Comparison of ENCODE assay signal across 11 cellular contexts in genomic region chr9:135098400-135099105, GRCh38. TPM values are rescaled to one million over a fixed set of nuclear protein-coding genes. Genes with fewer than 3 reads are reported as not detected.
DNase-seq lines count a peak whose midpoint lies in the region; ATAC-seq and TF ChIP-seq lines count a peak whose summit lies in the region.
"Had no signal": no experiment of that assay in that cellular context is flagged by ENCODE, and none has a peak within 500 bp of the region (broad histone marks: within the 10 kb centered on the region; RNA-seq: fewer than 3 reads in every experiment).

No MANE protein-coding gene starts in this region.

- TF ChIP-seq RAD21 in neural cell (conservative IDR thresholded peaks at IDR 0.05): no peak

- H3K9me2 ChIP-seq in neural cell (ENCODE audit: insufficient read depth, low read length): no peaks in the 10 kb centered on the region

- WGBS in endodermal cell (ENCODE audit: insufficient coverage in 1 of 2, insufficient read length in 1 of 2), 2 experiments: 75 to 77% methylated on average over 19 to 22 of the region's 22 CpGs

- H3K27ac ChIP-seq in endodermal cell (ENCODE audit: low read depth, low read length) (no peak overlapping the region), neural cell (ENCODE audit: low read length) (no peak overlapping the region)

- no peaks in the 10 kb centered on the region for H3K4me1 Mint-ChIP-seq in activated CD4-positive, alpha-beta T cell treated with anti-CD3 and anti-CD28 coated beads, Interleukin-2, amount 10 ng/mL, durations not matched to agents 24 days and 14 days
- H3K4me1 Mint-ChIP-seq in endodermal cell (peaks cover 20% of the 10 kb centered on the region), HFFc6 (ENCODE audit: low read depth) (no peaks in the 10 kb centered on the region)

- H2AFZ ChIP-seq in neural cell (ENCODE audit: low read depth, low read length): no peak overlapping the region

- H3K9me3 ChIP-seq in endodermal cell (ENCODE audit: control insufficient read depth, low read length) (no peaks in the 10 kb centered on the region), neural cell (ENCODE audit: low read length) (no peaks in the 10 kb centered on the region)
- H3K9me3 ChIP-seq: BE2C had no signal

- peaks cover 5% of the 10 kb centered on the region for H3K4me1 ChIP-seq in endodermal cell (ENCODE audit: control insufficient read depth, insufficient read depth, low read length)

- H3K4me2 ChIP-seq in neural cell (ENCODE audit: low read length): no peak overlapping the region

- no peaks in the 10 kb centered on the region for H3K36me3 Mint-ChIP-seq in activated CD4-positive, alpha-beta T cell treated with anti-CD3 and anti-CD28 coated beads, Interleukin-2, amount 10 ng/mL, durations not matched to agents 24 days and 14 days (ENCODE audit: low read depth)
- H3K36me3 Mint-ChIP-seq in endodermal cell (ENCODE audit: low read depth): peaks cover 11% of the 10 kb centered on the region
- no peaks in the 10 kb centered on the region for H3K36me3 Mint-ChIP-seq in HFFc6 (ENCODE audit: low read depth)

- DNase-seq in activated CD4-positive, alpha-beta T cell treated with anti-CD3 and anti-CD28 coated beads, Interleukin-2, amount 10 ng/mL, durations not matched to agents 24 days and 14 days: peak; percentile 75
- DNase-seq in activated CD4-positive, alpha-beta T cell treated with anti-CD3 and anti-CD28 coated beads, Interleukin-2, amount 50 U/mL, for 4 hours: no peak
- DNase-seq in NCI-H2171 treated with DMSO at 0.1 percent for 48 hours (lab: John Stamatoyannopoulos, UW) (peak; percentile 92), endodermal cell (peak; percentile 94), HFFc6 (no peak), NOMO-1 treated with dmso at 0.1 percent for 144 hours (lab: John Stamatoyannopoulos, UW; ENCODE audit: unreplicated experiment) (no peak)
- DNase-seq: BE2C, dorsolateral prefrontal cortex had no signal

- no peaks in the 10 kb centered on the region for H3K79me2 ChIP-seq in neural cell (replicated peaks; ENCODE audit: insufficient read depth, low read length)

- TF ChIP-seq EP300 in neural cell (conservative IDR thresholded peaks at IDR 0.05; ENCODE audit: poor library complexity, severe bottlenecking): no peak

- H3K9me3 Mint-ChIP-seq in activated CD4-positive, alpha-beta T cell treated with anti-CD3 and anti-CD28 coated beads, Interleukin-2, amount 10 ng/mL, durations not matched to agents 24 days and 14 days: no peaks in the 10 kb centered on the region
- H3K9me3 Mint-ChIP-seq in endodermal cell (no peaks in the 10 kb centered on the region), HFFc6 (no peaks in the 10 kb centered on the region)
- H3K9me3 Mint-ChIP-seq: activated T-helper 1 cell treated with anti-CD3 and anti-CD28 coated beads, Interleukin-12 subunit alpha, Interleukin-12 subunit beta, Interleukin-2, Interleukin-4 antibody, amounts not matched to agents 30 ng/mL and 10 ng/mL and 1 ng/mL, durations not matched to agents 14 hours and 24 hours and 36 hours had no signal

- H3K4me3 ChIP-seq in endodermal cell (ENCODE audit: low read length): no peak overlapping the region
- H3K4me3 ChIP-seq in neural cell (ENCODE audit: low read length): no peak overlapping the region
- H3K4me3 ChIP-seq: dorsolateral prefrontal cortex had no signal

- no peak overlapping the region for H3K4me3 Mint-ChIP-seq in activated CD4-positive, alpha-beta T cell treated with anti-CD3 and anti-CD28 coated beads, Interleukin-2, amount 10 ng/mL, durations not matched to agents 24 days and 14 days
- no peak overlapping the region for H3K4me3 Mint-ChIP-seq in endodermal cell
- no peak overlapping the region for H3K4me3 Mint-ChIP-seq in HFFc6
- H3K4me3 Mint-ChIP-seq: activated T-helper 1 cell treated with anti-CD3 and anti-CD28 coated beads, Interleukin-12 subunit alpha, Interleukin-12 subunit beta, Interleukin-2, Interleukin-4 antibody, amounts not matched to agents 30 ng/mL and 10 ng/mL and 1 ng/mL, durations not matched to agents 14 hours and 24 hours and 36 hours had no signal

- H3K36me3 ChIP-seq in endodermal cell (ENCODE audit: control insufficient read depth, insufficient read depth, low read length) (no peaks in the 10 kb centered on the region), neural cell (ENCODE audit: insufficient read depth, low read length) (no peaks in the 10 kb centered on the region)

- H3F3A ChIP-seq in neural cell (ENCODE audit: insufficient read depth, low read length, poor library complexity, severe bottlenecking): no peaks in the 10 kb centered on the region

- H3K9ac ChIP-seq in endodermal cell (ENCODE audit: extremely low read depth, low read length, poor library complexity, severe bottlenecking): no peak overlapping the region
- H3K9ac ChIP-seq in neural cell (ENCODE audit: low read length): no peak overlapping the region

- intact Hi-C loops in activated CD4-positive, alpha-beta T cell treated with anti-CD3 and anti-CD28 coated beads, Interleukin-2, amount 10 ng/mL, durations not matched to agents 24 days and 14 days (cut with micrococcal nuclease): no loop called here

- H3K27ac Mint-ChIP-seq in activated CD4-positive, alpha-beta T cell treated with anti-CD3 and anti-CD28 coated beads, Interleukin-2, amount 10 ng/mL, durations not matched to agents 24 days and 14 days: no peak overlapping the region
- H3K27ac Mint-ChIP-seq in endodermal cell (no peak overlapping the region), HFFc6 (no peak overlapping the region)
- H3K27ac Mint-ChIP-seq: activated T-helper 1 cell treated with anti-CD3 and anti-CD28 coated beads, Interleukin-12 subunit alpha, Interleukin-12 subunit beta, Interleukin-2, Interleukin-4 antibody, amounts not matched to agents 30 ng/mL and 10 ng/mL and 1 ng/mL, durations not matched to agents 14 hours and 24 hours and 36 hours had no signal

- no peak for ATAC-seq in HG02981 (IDR thresholded peaks at IDR 0.05; ENCODE audit: unreplicated experiment)

- no peak for TF ChIP-seq CTCF in endodermal cell (conservative IDR thresholded peaks at IDR 0.05)
- TF ChIP-seq CTCF in neural cell (IDR thresholded peaks at IDR 0.05; ENCODE audit: poor library complexity, severe bottlenecking): no peak
- no peak for TF ChIP-seq CTCF in HFFc6 (IDR thresholded peaks at IDR 0.05)

- peaks cover 2% of the 10 kb centered on the region for H3K27me3 Mint-ChIP-seq in activated CD4-positive, alpha-beta T cell treated with anti-CD3 and anti-CD28 coated beads, Interleukin-2, amount 10 ng/mL, durations not matched to agents 24 days and 14 days
- no peaks in the 10 kb centered on the region for H3K27me3 Mint-ChIP-seq in endodermal cell (ENCODE audit: insufficient read depth)
- peaks cover 16% of the 10 kb centered on the region for H3K27me3 Mint-ChIP-seq in HFFc6 (ENCODE audit: insufficient read depth)

- H3K27me3 ChIP-seq in endodermal cell (ENCODE audit: control insufficient read depth, insufficient read depth, low read length, poor library complexity, severe bottlenecking): no peaks in the 10 kb centered on the region
- no peaks in the 10 kb centered on the region for H3K27me3 ChIP-seq in neural cell (ENCODE audit: insufficient read depth, low read depth, low read length)
- H3K27me3 ChIP-seq: BE2C had no signal

- no peaks in the 10 kb centered on the region for H4K20me1 ChIP-seq in neural cell (ENCODE audit: insufficient read depth)

TF ChIP-seq in neural cell, 6 proteins besides CTCF, POLR2A, EP300 and RAD21:
- peak; percentile 34 for TF ChIP-seq REST (IDR thresholded peaks at IDR 0.05; ENCODE audit: borderline replicate concordance)
- no peak for TF ChIP-seq SMC3 (conservative IDR thresholded peaks at IDR 0.05; ENCODE audit: poor library complexity)

RNA-seq across cellular contexts. Expression of gene OLFM1, which starts 11.1 kb away (rescaled TPM):
- total RNA-seq in activated CD4-positive, alpha-beta T cell treated with anti-CD3 and anti-CD28 coated beads, Interleukin-2, amount 10 ng/mL, durations not matched to agents 24 days and 14 days: 0.19 and 0.35 TPM in 2 replicates
- 10 to 100 TPM; 11.0 to 23.2 TPM for total RNA-seq in endodermal cell
- polyA plus RNA-seq in endodermal cell (2013, experiment 1 of 2): 55.6 TPM
- polyA plus RNA-seq in endodermal cell (2013, experiment 2 of 2): 51.7 TPM
- polyA plus RNA-seq in neural cell: 102 and 134 TPM in 2 replicates
- 59.6 and 74.2 TPM in 2 replicates for polyA minus RNA-seq in neural cell
- under 1 TPM in 2 of 6 experiments, not detected in 4; 0.07 to 0.15 TPM for total RNA-seq in HFFc6 (2021; fragmentation: NEBNext Ultra II Directional; extraction: Animal tissue kit (Norgen Biotek cat#: 25700))

Comparison
In these comparisons a context has a peak if more than half of its experiments do, and no peak if none do; other contexts are left out.
1. DNase-seq: peak in activated CD4-positive, alpha-beta T cell treated with anti-CD3 and anti-CD28 coated beads, Interleukin-2, amount 10 ng/mL, durations not matched to agents 24 days and 14 days (single experiment), NCI-H2171 treated with DMSO at 0.1 percent for 48 hours (single experiment) and endodermal cell (single experiment); none in activated CD4-positive, alpha-beta T cell treated with anti-CD3 and anti-CD28 coated beads, Interleukin-2, amount 50 U/mL, for 4 hours (0 of 2), HFFc6 (single experiment) and NOMO-1 treated with dmso at 0.1 percent for 144 hours (single experiment).